Comparison of ENCODE assay signal across 8 cellular contexts in genomic region chr1:2232916-2233438, GRCh38. TPM values are rescaled to one million over a fixed set of nuclear protein-coding genes. Genes with fewer than 3 reads are reported as not detected.
A peak's percentile ranks its signal among the peaks of the same experiment; 100 is the strongest.
DNase-seq lines count a peak whose midpoint lies in the region; ATAC-seq, FAIRE-seq and TF ChIP-seq lines count a peak whose summit lies in the region.

No MANE protein-coding gene starts in this region.

- H3K9ac ChIP-seq in HepG2 (ENCODE audit: insufficient read depth, low read depth, low read length), result peak overlapping the region; percentile 85

- ATAC-seq in activated CD4-positive, alpha-beta T cell treated with anti-CD3 and anti-CD28 coated beads for 36 hours, result no peak
- ATAC-seq in body of pancreas (no peak), HepG2 (no peak; the same call in 1 of the 3 replicates), HG03460 (IDR thresholded peaks at IDR 0.05; ENCODE audit: unreplicated experiment) (no peak), GM18907 (IDR thresholded peaks at IDR 0.05; ENCODE audit: unreplicated experiment) (no peak)

- CTCF ChIA-PET in activated CD4-positive, alpha-beta T cell treated with anti-CD3 and anti-CD28 coated beads for 36 hours (lab: Charles Lee), result interaction anchor here (0.6 to 1.9 kb wide), 4 partner anchors 26 to 298 kb away, joined by 3 to 5 read pairs (median 4); partner anchors contain the start of gene FAAP20
- CTCF ChIA-PET in HepG2 (lab: Yijun Ruan, JAX; ENCODE audit: low intra/inter-chr PET ratio, low total read pairs), result no interaction called here

- H3K4me1 ChIP-seq in body of pancreas (peaks cover 90% of the 10 kb centered on the region), HepG2 (ENCODE audit: insufficient read depth, low read length) (peaks cover 57% of the 10 kb centered on the region), testis (peaks cover 81% of the 10 kb centered on the region)

- no peak overlapping the region for H2AFZ ChIP-seq in HepG2 (ENCODE audit: low read length)

- H3K27ac ChIP-seq in body of pancreas (peak overlapping the region in 3 of 4 donors; percentile 56 to 76 (median 74)), HepG2 (ENCODE audit: extremely low read length, insufficient read depth, low read length) (peak overlapping the region; percentile 81), testis (peak overlapping the region; percentile 81 to 91)

- H3K36me3 ChIP-seq in body of pancreas (replicated peaks in 1 of 2; ENCODE audit: insufficient read depth in 1 of 2, low read depth in 2 of 2) (no peaks in the 10 kb centered on the region), HepG2 (replicated peaks in 1 of 2; ENCODE audit: control insufficient read depth in 1 of 2, insufficient read depth in 2 of 2, low read length in 2 of 2) (peaks cover 0 to 12% of the 10 kb centered on the region in 2 experiments; a peak in 1 of 5 replicates), testis (ENCODE audit: low read depth, missing control alignments) (no peaks in the 10 kb centered on the region)

- no TSS peak for BruUV-seq in HepG2 (replicated peaks; lab: Mats Ljungman, UMichigan)

- WGBS in body of pancreas, 2 donors, result 44 to 49% methylated on average over 16 to 18 of the region's 23 CpGs
- WGBS in HepG2 (ENCODE audit: low lambda C conversion rate), result 4% methylated on average over 18 of the region's 23 CpGs
- WGBS in testis, 2 donors, result 53 to 62% methylated on average over 9 to 17 of the region's 23 CpGs

- H3K27me3 ChIP-seq in body of pancreas, result no peaks in the 10 kb centered on the region
- H3K27me3 ChIP-seq in HepG2 (ENCODE audit: control insufficient read depth in 1 of 2, insufficient read depth in 2 of 2, low read length in 2 of 2), result no peaks in the 10 kb centered on the region; a peak in 1 of 5 replicates
- H3K27me3 ChIP-seq in testis, result no peaks in the 10 kb centered on the region

- FAIRE-seq in HepG2 (lab: Jason Lieb, UNC), result no peak

- in situ Hi-C loops in HepG2 (cut with HindIII; ENCODE audit: extremely low pct_ligation_motif_present, low pct_unique_long_range_greater_than_20kb), result loop anchor here (5.0 kb wide), 1 partner anchor 36 kb away; no protein-coding TSS in a partner anchor

- no peak overlapping the region for H3K4me3 ChIP-seq in body of pancreas
- peak overlapping the region; percentile 74 to 96 (median 95) for H3K4me3 ChIP-seq in HepG2 (replicated peaks in 1 of 3; ENCODE audit: insufficient read depth in 1 of 3, low read depth in 2 of 3, low read length in 3 of 3)
- no peak overlapping the region for H3K4me3 ChIP-seq in testis

- TF ChIP-seq CTCF in body of pancreas (IDR thresholded peaks at IDR 0.05) (no peak), HepG2 (CRISPR knock-in tag; IDR thresholded peaks at IDR 0.05) (no peak), testis (IDR thresholded peaks at IDR 0.05) (no peak)

- no peaks in the 10 kb centered on the region for H3K27me3 Mint-ChIP-seq in activated CD4-positive, alpha-beta T cell treated with anti-CD3 and anti-CD28 coated beads for 36 hours

- peaks cover 32% of the 10 kb centered on the region for H3K36me3 Mint-ChIP-seq in activated CD4-positive, alpha-beta T cell treated with anti-CD3 and anti-CD28 coated beads for 36 hours (ENCODE audit: low read depth)

- H3K9me3 Mint-ChIP-seq in activated CD4-positive, alpha-beta T cell treated with anti-CD3 and anti-CD28 coated beads for 36 hours (ENCODE audit: low read depth), result no peaks in the 10 kb centered on the region

- TF ChIP-seq EP300 in HepG2 (IDR thresholded peaks at IDR 0.05; ENCODE audit: low read depth in 2 of 2, low read length in 2 of 2) (no peak), HepG2 (CRISPR knock-in tag; IDR thresholded peaks at IDR 0.05; ENCODE audit: borderline replicate concordance) (no peak)

- peak overlapping the region; percentile 95 for H3K27ac Mint-ChIP-seq in activated CD4-positive, alpha-beta T cell treated with anti-CD3 and anti-CD28 coated beads for 36 hours

- POLR2A ChIA-PET in activated CD4-positive, alpha-beta T cell treated with anti-CD3 and anti-CD28 coated beads for 36 hours (lab: Charles Lee), result interaction anchor here (0.8 to 1.8 kb wide), 2 partner anchors 66 to 68 kb away, joined by 4 to 6 read pairs; no protein-coding TSS in a partner anchor
- POLR2A ChIA-PET in HepG2 (lab: Yijun Ruan, JAX), result interaction anchor here (1.2 to 9.9 kb wide), 16 partner anchors 9 to 84 kb away, joined by 3 to 178 read pairs (median 6); partner anchors contain the start of gene FAAP20

- H3K79me2 ChIP-seq in HepG2 (ENCODE audit: insufficient read depth, low read length), result peaks cover 87% of the 10 kb centered on the region

- no peak for DNase-seq in activated CD4-positive, alpha-beta T cell treated with anti-CD3 and anti-CD28 coated beads for 36 hours
- no peak for DNase-seq in activated CD4-positive, alpha-beta T cell treated with anti-CD3 and anti-CD28 coated beads, Interleukin-2, amount 50 U/mL, for 48 hours
- no peak for DNase-seq in body of pancreas
- DNase-seq in HepG2 (ENCODE audit: low spot score), result no peak
- DNase-seq in testis, result no peak
- DNase-seq in GOT3 (lab: John Stamatoyannopoulos, UW), result no peak

- no peak for TF ChIP-seq RAD21 in HepG2 (CRISPR knock-in tag; IDR thresholded peaks at IDR 0.05)

- peaks cover 55% of the 10 kb centered on the region for H3K4me1 Mint-ChIP-seq in activated CD4-positive, alpha-beta T cell treated with anti-CD3 and anti-CD28 coated beads for 36 hours

- H3K9me3 ChIP-seq in body of pancreas, result no peaks in the 10 kb centered on the region
- H3K9me3 ChIP-seq in HepG2 (ENCODE audit: low read length), result no peaks in the 10 kb centered on the region
- H3K9me3 ChIP-seq in testis, result no peaks in the 10 kb centered on the region

- peak overlapping the region; percentile 95 for H3K4me2 ChIP-seq in HepG2 (ENCODE audit: low read depth, low read length)

- intact Hi-C loops in activated CD4-positive, alpha-beta T cell treated with anti-CD3 and anti-CD28 coated beads for 36 hours (cut with DNase I, micrococcal nuclease), result loop anchor here (1.0 to 5.0 kb wide), 6 partner anchors 58 to 315 kb away; no protein-coding TSS in a partner anchor
- intact Hi-C loops in body of pancreas (cut with DNase I), result loop anchor here (5.0 kb wide), 1 partner anchor 41 kb away; the partner anchor contains the start of gene FAAP20
- intact Hi-C loops in HepG2 (cut with micrococcal nuclease; ENCODE audit: unreplicated experiment), result loop anchor here (2.0 to 5.0 kb wide), 2 partner anchors 26 to 36 kb away; no protein-coding TSS in a partner anchor
- intact Hi-C loops in testis (cut with DNase I; ENCODE audit: low total_unique reads), result loop anchor here (5.0 kb wide), 1 partner anchor 74 kb away; no protein-coding TSS in a partner anchor

- peak overlapping the region; percentile 91 for H3K4me3 Mint-ChIP-seq in activated CD4-positive, alpha-beta T cell treated with anti-CD3 and anti-CD28 coated beads for 36 hours

- TF ChIP-seq POLR2A in body of pancreas (IDR thresholded peaks at IDR 0.05) (no peak), HepG2 (IDR thresholded peaks at IDR 0.05; ENCODE audit: insufficient read depth in 1 of 2, low read depth in 2 of 2, low read length in 2 of 2) (no peak), testis (IDR thresholded peaks at IDR 0.05) (no peak)

- peaks cover 80% of the 10 kb centered on the region for H4K20me1 ChIP-seq in HepG2 (ENCODE audit: insufficient read depth, low read length)

RNA-seq across cellular contexts. Expression of gene SKI, which starts 4.9 kb away (rescaled TPM):
- total RNA-seq in activated CD4-positive, alpha-beta T cell treated with anti-CD3 and anti-CD28 coated beads for 36 hours, result 10 to 100 TPM; 28.7 to 34.0 TPM
- total RNA-seq in body of pancreas (10 to 100 TPM; 15.8 to 33.0 TPM), HepG2 (2016; rRNA removed; fragmentation: Illumina TruSeq; extraction: Trizol) (6.9 and 9.6 TPM in 2 replicates), testis (10 to 100 TPM; 85.7 to 87.1 TPM)
- 3.4 and 6.3 TPM in 2 replicates for total RNA-seq in HepG2 (2016; cell fraction: cytosol; rRNA removed; fragmentation: Illumina TruSeq; extraction: Trizol; ENCODE audit: low read depth)
- 7.7 and 7.9 TPM in 2 replicates for total RNA-seq in HepG2 (2016; cell fraction: insoluble cytoplasmic fraction; rRNA removed; fragmentation: Illumina TruSeq; extraction: Trizol)
- total RNA-seq in HepG2 (2016; cell fraction: membrane; rRNA removed; fragmentation: Illumina TruSeq; extraction: Trizol), result 4.6 and 5.7 TPM in 2 replicates
- 10.6 and 12.2 TPM in 2 replicates for total RNA-seq in HepG2 (2016; cell fraction: nucleus; rRNA removed; fragmentation: Illumina TruSeq; extraction: Trizol)
- polyA plus RNA-seq in HepG2 (2011; rRNA removed) (4.7 and 5.9 TPM in 2 replicates), testis (ENCODE audit: insufficient read depth, low read depth, low replicate concordance) (40.2 TPM)
- polyA plus RNA-seq in HepG2 (2011; cell fraction: cytosol; rRNA removed), result 3.8 and 4.2 TPM in 2 replicates
- 20.3 and 21.2 TPM in 2 replicates for polyA plus RNA-seq in HepG2 (2011; cell fraction: nucleus; rRNA removed)
- polyA plus RNA-seq in HepG2 (2012), result 10.1 and 12.3 TPM in 2 replicates
- 0.60 and 0.83 TPM in 2 replicates for polyA plus RNA-seq in HepG2 (2016; cell fraction: cytosol; fragmentation: Illumina TruSeq; extraction: Trizol; ENCODE audit: low read depth)
- 16.7 and 23.3 TPM in 2 replicates for polyA plus RNA-seq in HepG2 (2016; cell fraction: insoluble cytoplasmic fraction; fragmentation: Illumina TruSeq; extraction: Trizol; ENCODE audit: low read depth)
- polyA plus RNA-seq in HepG2 (2016; cell fraction: membrane; fragmentation: Illumina TruSeq; extraction: Trizol; ENCODE audit: low read depth), result 3.7 and 4.4 TPM in 2 replicates
- 33.8 and 34.3 TPM in 2 replicates for polyA plus RNA-seq in HepG2 (2016; cell fraction: nucleus; fragmentation: Illumina TruSeq; extraction: Trizol; ENCODE audit: insufficient read depth, low read depth)
- 4.4 and 14.7 TPM in 2 replicates for polyA minus RNA-seq in HepG2 (2011; rRNA and poly(A)+ RNA removed; ENCODE audit: low replicate concordance)
- polyA minus RNA-seq in HepG2 (2011; cell fraction: cytosol; rRNA and poly(A)+ RNA removed), result 16.7 and 22.2 TPM in 2 replicates
- polyA minus RNA-seq in HepG2 (2011; cell fraction: nucleus; rRNA and poly(A)+ RNA removed), result 10.9 and 12.1 TPM in 2 replicates

RNA-seq across cellular contexts. Expression of gene FAAP20, which starts 38.4 kb away (rescaled TPM):
- total RNA-seq in activated CD4-positive, alpha-beta T cell treated with anti-CD3 and anti-CD28 coated beads for 36 hours, result 10 to 100 TPM; 69.7 to 84.4 TPM
- total RNA-seq in body of pancreas (10 to 100 TPM; 19.8 to 23.6 TPM), HepG2 (2016; rRNA removed; fragmentation: Illumina TruSeq; extraction: Trizol) (10.4 and 10.8 TPM in 2 replicates), testis (10 to 100 TPM; 65.5 to 72.0 TPM)
- 25.8 and 31.3 TPM in 2 replicates for total RNA-seq in HepG2 (2016; cell fraction: cytosol; rRNA removed; fragmentation: Illumina TruSeq; extraction: Trizol; ENCODE audit: low read depth)
- total RNA-seq in HepG2 (2016; cell fraction: insoluble cytoplasmic fraction; rRNA removed; fragmentation: Illumina TruSeq; extraction: Trizol), result 9.1 and 10.5 TPM in 2 replicates
- total RNA-seq in HepG2 (2016; cell fraction: membrane; rRNA removed; fragmentation: Illumina TruSeq; extraction: Trizol), result 30.5 and 36.7 TPM in 2 replicates
- total RNA-seq in HepG2 (2016; cell fraction: nucleus; rRNA removed; fragmentation: Illumina TruSeq; extraction: Trizol), result 7.4 and 9.0 TPM in 2 replicates
- polyA plus RNA-seq in HepG2 (2011; rRNA removed) (9.6 and 14.4 TPM in 2 replicates), testis (ENCODE audit: insufficient read depth, low read depth, low replicate concordance) (72.6 TPM)
- polyA plus RNA-seq in HepG2 (2011; cell fraction: cytosol; rRNA removed), result 8.7 and 21.7 TPM in 2 replicates
- polyA plus RNA-seq in HepG2 (2011; cell fraction: nucleus; rRNA removed), result 37.4 and 44.6 TPM in 2 replicates
- polyA plus RNA-seq in HepG2 (2012), result 24.2 and 24.5 TPM in 2 replicates
- polyA plus RNA-seq in HepG2 (2016; cell fraction: cytosol; fragmentation: Illumina TruSeq; extraction: Trizol; ENCODE audit: low read depth), result 237 and 239 TPM in 2 replicates
- 38.7 and 46.2 TPM in 2 replicates for polyA plus RNA-seq in HepG2 (2016; cell fraction: insoluble cytoplasmic fraction; fragmentation: Illumina TruSeq; extraction: Trizol; ENCODE audit: low read depth)
- 156 and 163 TPM in 2 replicates for polyA plus RNA-seq in HepG2 (2016; cell fraction: membrane; fragmentation: Illumina TruSeq; extraction: Trizol; ENCODE audit: low read depth)
- 44.5 and 50.9 TPM in 2 replicates for polyA plus RNA-seq in HepG2 (2016; cell fraction: nucleus; fragmentation: Illumina TruSeq; extraction: Trizol; ENCODE audit: insufficient read depth, low read depth)
- 3.5 and 6.2 TPM in 2 replicates for polyA minus RNA-seq in HepG2 (2011; rRNA and poly(A)+ RNA removed; ENCODE audit: low replicate concordance)
- 5.6 and 7.3 TPM in 2 replicates for polyA minus RNA-seq in HepG2 (2011; cell fraction: cytosol; rRNA and poly(A)+ RNA removed)
- 6.3 and 6.6 TPM in 2 replicates for polyA minus RNA-seq in HepG2 (2011; cell fraction: nucleus; rRNA and poly(A)+ RNA removed)

Comparison
In these comparisons a context has a peak if more than half of its experiments do, and no peak if none do; other contexts are left out.
1. H3K4me3 ChIP-seq: peak in HepG2 (3 of 3); none in body of pancreas (0 of 2) and testis (0 of 2).
2. Peak in every context shown above with its lines, with median percentiles within 50 percentile points of each other: H3K27ac ChIP-seq.